In the genomic region with DNA sequence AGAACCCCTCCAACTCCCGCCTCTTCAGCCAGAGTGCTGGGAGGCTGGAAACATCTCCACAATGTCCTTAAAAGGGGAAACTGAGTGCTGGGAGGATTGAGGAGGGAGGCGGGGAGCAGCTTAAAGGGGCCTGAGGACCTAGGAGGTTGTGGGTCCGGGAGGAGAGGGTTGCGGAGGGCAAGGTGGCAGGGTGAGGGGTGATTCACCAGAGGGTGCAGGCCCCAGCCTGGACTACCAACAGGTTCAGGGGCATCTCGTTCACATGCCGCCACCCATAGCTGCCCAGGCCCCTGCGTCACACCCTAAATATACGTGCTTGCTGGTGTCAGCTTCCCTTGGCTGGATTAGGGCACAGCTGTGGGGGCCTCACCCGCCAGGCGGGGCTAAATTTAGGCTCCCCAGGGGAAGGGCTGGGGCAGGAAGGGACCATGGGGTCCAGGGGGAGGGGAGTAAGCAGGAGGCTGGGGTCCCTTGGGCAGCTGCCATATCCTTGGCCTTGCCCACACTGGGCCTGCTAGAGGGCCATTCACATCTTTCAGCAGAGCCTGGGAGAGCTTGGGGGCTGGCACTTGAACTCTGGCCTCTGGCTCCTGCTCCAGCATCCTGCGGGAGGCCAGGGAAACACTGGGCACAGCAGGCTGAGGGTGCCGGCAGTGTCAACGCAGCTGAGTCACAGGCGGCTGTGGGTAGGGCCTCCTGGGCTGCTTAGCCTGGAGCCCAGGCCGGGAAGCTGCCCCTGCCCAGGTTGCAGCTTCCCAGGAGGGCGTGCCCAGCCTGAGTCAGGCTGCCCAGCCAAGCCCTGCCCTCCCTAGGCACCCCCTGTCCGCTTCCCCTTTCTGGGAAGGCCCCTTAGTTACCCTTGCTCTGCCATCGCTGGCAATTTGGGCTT, we compare ENCODE assay signal across 8 cellular contexts. TPM values are rescaled to one million over a fixed set of nuclear protein-coding genes. Genes with fewer than 3 reads are reported as not detected.
DNase-seq lines count a peak whose midpoint lies in the region; ATAC-seq, FAIRE-seq and TF ChIP-seq lines count a peak whose summit lies in the region.

No MANE protein-coding gene starts in this region.

- peak overlapping the region; percentile 83 for H3K27ac Mint-ChIP-seq in activated CD4-positive, alpha-beta T cell treated with anti-CD3 and anti-CD28 coated beads, Interleukin-2, amount 10 ng/mL, durations not matched to agents 7 days and 5 days

- H3K9me3 ChIP-seq in thoracic aorta, result no peaks in the 10 kb centered on the region

- H3K9me3 Mint-ChIP-seq in activated CD4-positive, alpha-beta T cell treated with anti-CD3 and anti-CD28 coated beads, Interleukin-2, amount 10 ng/mL, durations not matched to agents 7 days and 5 days, result no peaks in the 10 kb centered on the region

- H3K27me3 ChIP-seq in bronchial epithelial cell (ENCODE audit: control insufficient read depth, insufficient read depth, low read length), result no peaks in the 10 kb centered on the region
- no peaks in the 10 kb centered on the region for H3K27me3 ChIP-seq in thoracic aorta (replicated peaks; ENCODE audit: insufficient read depth)

- H3K36me3 ChIP-seq in bronchial epithelial cell (ENCODE audit: control insufficient read depth, insufficient read depth, low read length) (peaks cover 29% of the 10 kb centered on the region), thoracic aorta (peaks cover 31% of the 10 kb centered on the region)

- CTCF ChIA-PET in activated CD4-positive, alpha-beta T cell treated with anti-CD3 and anti-CD28 coated beads, Interleukin-2, amount 10 ng/mL, durations not matched to agents 7 days and 5 days (lab: Charles Lee), result interaction anchor here (0.6 to 3.6 kb wide), 8 partner anchors 11 to 218 kb away, joined by 3 to 40 read pairs (median 7); no protein-coding TSS in a partner anchor

- H3K27ac ChIP-seq in thoracic aorta, result peak overlapping the region; percentile 96 to 97

- no peaks in the 10 kb centered on the region for H3K27me3 Mint-ChIP-seq in activated CD4-positive, alpha-beta T cell treated with anti-CD3 and anti-CD28 coated beads, Interleukin-2, amount 10 ng/mL, durations not matched to agents 7 days and 5 days

- FAIRE-seq in RCC 7860 (lab: Jason Lieb, UNC) (peak; percentile 83), bronchial epithelial cell (lab: Jason Lieb, UNC) (peak; percentile 79)

- POLR2A ChIA-PET in activated CD4-positive, alpha-beta T cell treated with anti-CD3 and anti-CD28 coated beads, Interleukin-2, amount 10 ng/mL, durations not matched to agents 7 days and 5 days (lab: Charles Lee), result no interaction called here

- peak overlapping the region; percentile 83 for H3K4me3 Mint-ChIP-seq in activated CD4-positive, alpha-beta T cell treated with anti-CD3 and anti-CD28 coated beads, Interleukin-2, amount 10 ng/mL, durations not matched to agents 7 days and 5 days

- no peak for DNase-seq in activated CD4-positive, alpha-beta T cell treated with anti-CD3 and anti-CD28 coated beads, Interleukin-2, amount 10 ng/mL, durations not matched to agents 7 days and 5 days
- DNase-seq in activated CD4-positive, alpha-beta T cell treated with anti-CD3 and anti-CD28 coated beads for 1 hour, result no peak
- DNase-seq in RCC 7860 (ENCODE audit: low spot score) (peak; percentile 84), bronchial epithelial cell (ENCODE audit: low read depth) (peak; percentile 84), lower leg skin (ENCODE audit: low spot score in 2 of 2) (peak in 1 of 2 donors; percentile 95), thoracic aorta (ENCODE audit: low spot score) (peak; percentile 62), Ammon's horn (ENCODE audit: low spot score) (no peak), NCI-H510A (lab: John Stamatoyannopoulos, UW) (no peak)

- ATAC-seq in thoracic aorta (ENCODE audit: insufficient number of reproducible peaks, low FRiP score, low read depth), result peak; percentile 34

- H3K4me1 Mint-ChIP-seq in activated CD4-positive, alpha-beta T cell treated with anti-CD3 and anti-CD28 coated beads, Interleukin-2, amount 10 ng/mL, durations not matched to agents 7 days and 5 days, result peaks cover 35% of the 10 kb centered on the region

- TF ChIP-seq POLR2A in lower leg skin (IDR thresholded peaks at IDR 0.05), result no peak

- intact Hi-C loops in lower leg skin (cut with DNase I; ENCODE audit: low total_unique reads), result loop anchor here (5.0 kb wide), 1 partner anchor 35 kb away; a partner anchor contains a TSS

- 12 to 15% methylated on average over 17 to 18 of the region's 18 CpGs for WGBS in lower leg skin, 2 donors

- peaks cover 42% of the 10 kb centered on the region for H3K36me3 Mint-ChIP-seq in activated CD4-positive, alpha-beta T cell treated with anti-CD3 and anti-CD28 coated beads, Interleukin-2, amount 10 ng/mL, durations not matched to agents 7 days and 5 days (ENCODE audit: low read depth)

- TF ChIP-seq CTCF in bronchial epithelial cell (IDR thresholded peaks at IDR 0.05; ENCODE audit: insufficient read depth, low read length, severe bottlenecking), result no peak
- no peak for TF ChIP-seq CTCF in lower leg skin (IDR thresholded peaks at IDR 0.05)
- TF ChIP-seq CTCF in thoracic aorta (IDR thresholded peaks at IDR 0.05), result no peak

- H3K4me1 ChIP-seq in thoracic aorta (ENCODE audit: control insufficient read depth in 1 of 2, low read depth in 2 of 2), result peaks cover 23 to 45% of the 10 kb centered on the region in 2 donors

- H3K4me3 ChIP-seq in bronchial epithelial cell (ENCODE audit: low read depth, low read length), result peak overlapping the region; percentile 63
- peak overlapping the region; percentile 49 for H3K4me3 ChIP-seq in lower leg skin (ENCODE audit: low read depth, poor library complexity, severe bottlenecking)
- H3K4me3 ChIP-seq in thoracic aorta, result peak overlapping the region; percentile 93

RNA-seq across cellular contexts. Expression of a gene that starts 1.3 kb away (rescaled TPM):
- 10 to 100 TPM; 69.2 to 96.7 TPM for total RNA-seq in activated CD4-positive, alpha-beta T cell treated with anti-CD3 and anti-CD28 coated beads, Interleukin-2, amount 10 ng/mL, durations not matched to agents 7 days and 5 days
- 31.6 and 62.0 TPM in 2 replicates for total RNA-seq in bronchial epithelial cell
- 10 to 100 TPM; 40.5 to 71.0 (median 57.3) TPM for total RNA-seq in lower leg skin
- total RNA-seq in thoracic aorta, result 100 to 1,000 TPM; 286 to 395 TPM

RNA-seq across cellular contexts. Expression of a gene that starts 4.8 kb away (rescaled TPM):
- total RNA-seq in activated CD4-positive, alpha-beta T cell treated with anti-CD3 and anti-CD28 coated beads, Interleukin-2, amount 10 ng/mL, durations not matched to agents 7 days and 5 days, result 10 to 100 TPM; 34.1 to 42.1 TPM
- total RNA-seq in bronchial epithelial cell, result 10.6 and 10.8 TPM in 2 replicates
- 10 to 100 TPM; 57.8 to 73.3 (median 61.2) TPM for total RNA-seq in lower leg skin
- 100 to 1,000 TPM in 1 of 2 donors, 10 to 100 TPM in 1; 53.3 to 127 TPM for total RNA-seq in thoracic aorta

RNA-seq across cellular contexts. Expression of a gene that starts 6.8 kb away (rescaled TPM):
- total RNA-seq in activated CD4-positive, alpha-beta T cell treated with anti-CD3 and anti-CD28 coated beads, Interleukin-2, amount 10 ng/mL, durations not matched to agents 7 days and 5 days, result 10 to 100 TPM; 32.4 to 35.4 TPM
- total RNA-seq in bronchial epithelial cell (30.3 and 43.4 TPM in 2 replicates), lower leg skin (10 to 100 TPM; 41.9 to 62.9 (median 50.6) TPM), thoracic aorta (10 to 100 TPM; 38.4 to 51.7 TPM)

RNA-seq across cellular contexts. Expression of a gene that starts 18.5 kb away (rescaled TPM):
- 1 to 10 TPM in 1 of 2 experiments, under 1 TPM in 1; 1.00 to 3.3 TPM for total RNA-seq in activated CD4-positive, alpha-beta T cell treated with anti-CD3 and anti-CD28 coated beads, Interleukin-2, amount 10 ng/mL, durations not matched to agents 7 days and 5 days
- 0.79 and 4.1 TPM in 2 replicates for total RNA-seq in bronchial epithelial cell
- total RNA-seq in lower leg skin, result 100 to 1,000 TPM; 168 to 197 (median 184) TPM
- total RNA-seq in thoracic aorta, result under 1 TPM in 1 of 2 donors, not detected in 1; 0.95 TPM

RNA-seq across cellular contexts. Expression of a gene that starts 19.0 kb away (rescaled TPM):
- total RNA-seq in activated CD4-positive, alpha-beta T cell treated with anti-CD3 and anti-CD28 coated beads, Interleukin-2, amount 10 ng/mL, durations not matched to agents 7 days and 5 days, result 10 to 100 TPM; 80.2 to 92.5 TPM
- total RNA-seq in bronchial epithelial cell, result 22.5 and 35.0 TPM in 2 replicates
- 100 to 1,000 TPM in 2 of 4 donors, 10 to 100 TPM in 2; 71.9 to 113 (median 100) TPM for total RNA-seq in lower leg skin
- total RNA-seq in thoracic aorta, result 100 to 1,000 TPM; 492 to 512 TPM

Comparison
In these comparisons a context has a peak if more than half of its experiments do, and no peak if none do; other contexts are left out.
1. DNase-seq: peak in RCC 7860 (single experiment), bronchial epithelial cell (single experiment) and thoracic aorta (single experiment); none in activated CD4-positive, alpha-beta T cell treated with anti-CD3 and anti-CD28 coated beads, Interleukin-2, amount 10 ng/mL, durations not matched to agents 7 days and 5 days (single experiment), activated CD4-positive, alpha-beta T cell treated with anti-CD3 and anti-CD28 coated beads for 1 hour (single experiment), Ammon's horn (single experiment) and NCI-H510A (single experiment).
2. Peak in every context shown above with its lines, with median percentiles within 50 percentile points of each other: H3K4me3 ChIP-seq.